8 cellular contexts compared by ENCODE assay signal in the genomic region with DNA sequence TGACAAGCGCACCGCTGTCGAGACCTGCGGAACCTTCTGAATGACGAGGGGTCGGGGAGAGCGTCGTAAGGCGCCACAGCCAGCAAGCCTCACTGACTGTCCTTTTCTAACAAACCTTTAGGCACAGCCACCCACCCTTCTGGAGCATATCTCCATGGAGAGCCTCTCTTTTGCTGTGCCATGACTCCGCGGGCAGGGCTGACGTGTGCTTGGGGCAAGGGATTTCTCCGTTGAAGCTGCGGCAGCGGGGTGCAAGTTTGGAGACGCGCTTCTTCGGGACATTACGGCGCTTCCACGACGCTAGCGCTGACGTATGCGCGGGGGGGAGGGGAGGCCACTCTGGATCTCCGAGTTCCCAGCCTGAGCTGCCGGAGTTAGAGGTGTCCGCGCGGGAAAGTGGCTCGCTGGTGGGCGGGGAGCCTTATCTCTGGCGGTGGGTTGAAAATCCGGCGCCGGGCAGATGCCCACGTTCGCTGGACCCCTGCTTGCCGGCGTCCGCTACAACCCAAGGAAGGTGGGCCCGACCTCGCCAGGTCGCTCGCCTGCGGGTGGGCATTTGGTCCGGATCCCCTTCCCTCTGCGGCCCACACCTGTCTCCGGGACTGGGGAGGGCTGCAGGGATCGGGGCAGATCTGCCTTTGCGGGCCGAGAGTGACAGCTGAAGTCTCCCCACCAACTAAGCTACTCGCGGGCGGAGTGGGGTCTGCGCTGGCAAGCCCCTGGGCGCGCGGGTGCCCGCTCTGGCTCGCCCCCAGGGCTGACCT. TPM values are rescaled to one million over a fixed set of nuclear protein-coding genes. Genes with fewer than 3 reads are reported as not detected.
DNase-seq lines count a peak whose midpoint lies in the region; ATAC-seq, FAIRE-seq and TF ChIP-seq lines count a peak whose summit lies in the region.

No MANE protein-coding gene starts in this region.

- TF ChIP-seq CTCF in esophagus muscularis mucosa (IDR thresholded peaks at IDR 0.05), result no peak

- intact Hi-C loops in esophagus muscularis mucosa (cut with DNase I), result loop anchor here (10.0 kb wide), 1 partner anchor 587 kb away; a partner anchor contains a TSS

- H3K27me3 ChIP-seq in esophagus muscularis mucosa (no peaks in the 10 kb centered on the region), muscle layer of colon (ENCODE audit: control insufficient read depth in 1 of 2, insufficient read depth in 2 of 2, low read length in 2 of 2) (no peaks in the 10 kb centered on the region)

- peak overlapping the region; percentile 74 to 94 (median 82) for H3K4me3 ChIP-seq in esophagus muscularis mucosa
- peak overlapping the region; percentile 63 to 78 for H3K4me3 ChIP-seq in muscle layer of colon (ENCODE audit: low read depth in 1 of 2, low read length in 2 of 2)

- no peak for TF ChIP-seq EP300 in esophagus muscularis mucosa (IDR thresholded peaks at IDR 0.05)

- no peaks in the 10 kb centered on the region for H3K36me3 ChIP-seq in esophagus muscularis mucosa
- no peaks in the 10 kb centered on the region for H3K36me3 ChIP-seq in muscle layer of colon (ENCODE audit: insufficient read depth, low read length)

- no peak for FAIRE-seq in HTR-8/SVneo (lab: Jason Lieb, UNC)

- peak overlapping the region; percentile 62 for H3K9ac ChIP-seq in muscle layer of colon (ENCODE audit: low read length)

- TF ChIP-seq POLR2A in esophagus muscularis mucosa (IDR thresholded peaks at IDR 0.05; ENCODE audit: low read depth), result no peak

- peak; percentile 69 for ATAC-seq in GM21423 (IDR thresholded peaks at IDR 0.05; ENCODE audit: unreplicated experiment)

- H3K9me3 ChIP-seq in esophagus muscularis mucosa (no peaks in the 10 kb centered on the region), muscle layer of colon (ENCODE audit: low read length) (no peaks in the 10 kb centered on the region)

- H3K4me1 ChIP-seq in esophagus muscularis mucosa, result peaks cover 0 to 27% (median 24%) of the 10 kb centered on the region in 4 donors
- H3K4me1 ChIP-seq in muscle layer of colon (ENCODE audit: insufficient read depth, low read length), result peaks cover 6% of the 10 kb centered on the region

- H3K27ac ChIP-seq in esophagus muscularis mucosa (replicated peaks in 1 of 4) (peak overlapping the region; percentile 77 to 84 (median 82)), muscle layer of colon (ENCODE audit: low read depth, low read length) (peak overlapping the region; percentile 79)

- DNase-seq in DMS 273 (lab: John Stamatoyannopoulos, UW; ENCODE audit: unreplicated experiment) (peak; percentile 87), HTR-8/SVneo (ENCODE audit: insufficient read length, low spot score) (peak; percentile 83), OCI-M2 (lab: John Stamatoyannopoulos, UW; ENCODE audit: unreplicated experiment) (peak; percentile 21), esophagus muscularis mucosa (ENCODE audit: extremely low spot score) (peak; percentile 96)
- peak; percentile 85 for DNase-seq in activated T-cell treated with anti-CD3 and anti-CD28 coated beads, Interleukin-2, amount 50 U/mL, for 1 hour
- DNase-seq in stimulated activated CD8-positive, alpha-beta memory T cell treated with anti-CD3 and anti-CD28 coated beads, Interleukin-7, amount 100 ng/mL, for 1 hour (ENCODE audit: low read depth in 2 of 2), result peak; percentile 72

- WGBS in esophagus muscularis mucosa, result 20% methylated on average over 1 of the region's 62 CpGs

RNA-seq across cellular contexts. Expression of a gene that starts 0.5 kb away (rescaled TPM):
- 1 to 10 TPM; 3.3 to 6.2 (median 5.7) TPM for total RNA-seq in esophagus muscularis mucosa

Comparison
In these comparisons a context has a peak if more than half of its experiments do, and no peak if none do; other contexts are left out.
1. Peak in every context shown above with its lines: DNase-seq, ATAC-seq, H3K4me3 ChIP-seq and H3K27ac ChIP-seq.
2. DNase-seq: peak in every context shown above with its lines; median percentile 96 in esophagus muscularis mucosa; 87 in DMS 273; 85 in activated T-cell treated with anti-CD3 and anti-CD28 coated beads, Interleukin-2, amount 50 U/mL, for 1 hour; 83 in HTR-8/SVneo; 72 in stimulated activated CD8-positive, alpha-beta memory T cell treated with anti-CD3 and anti-CD28 coated beads, Interleukin-7, amount 100 ng/mL, for 1 hour; 21 in OCI-M2.